In the genomic region with DNA sequence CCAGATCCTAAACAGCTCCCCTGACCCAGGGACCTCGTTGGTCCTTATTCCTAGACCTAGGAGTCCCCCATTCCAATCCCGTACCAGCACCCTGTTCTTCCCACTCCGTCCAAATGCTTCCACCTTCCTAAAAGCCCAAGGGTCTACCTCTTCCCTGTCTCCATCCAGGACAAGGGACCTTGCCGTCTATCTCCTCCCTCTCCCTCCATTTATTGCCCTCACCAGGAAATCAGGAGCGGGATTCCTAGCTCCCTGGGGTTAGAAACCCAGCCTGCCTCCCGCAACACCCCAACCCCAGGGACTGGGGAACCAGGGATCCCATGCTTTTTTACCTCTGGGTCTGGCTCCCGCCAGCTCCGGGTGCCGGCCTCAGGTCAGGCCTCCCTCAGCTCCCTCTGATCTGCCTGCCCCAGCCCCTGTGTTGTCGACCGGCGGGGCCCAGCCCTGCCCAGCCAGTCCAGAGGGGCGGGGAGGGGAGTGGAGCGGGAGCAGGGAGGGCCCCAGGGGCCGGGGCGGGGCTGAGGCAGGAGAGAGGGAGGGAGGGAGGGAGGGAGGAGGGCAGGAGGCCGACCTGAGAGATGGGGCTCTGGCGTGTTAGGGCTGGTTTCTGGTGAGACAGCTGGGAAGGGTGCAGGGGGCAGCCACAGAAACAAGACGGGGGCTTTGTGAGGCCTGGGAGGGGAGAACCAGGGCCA, we compare ENCODE assay signal across 8 cellular contexts. TPM values are rescaled to one million over a fixed set of nuclear protein-coding genes. Genes with fewer than 3 reads are reported as not detected.
DNase-seq lines count a peak whose midpoint lies in the region; ATAC-seq, FAIRE-seq and TF ChIP-seq lines count a peak whose summit lies in the region.

Gene B3GNT8, minus strand, starts transcription at position 423 of the 695 bp plus-strand sequence. CDS start 596 bp downstream, outside the sequence.

- TF ChIP-seq POLR2A in H54 (IDR thresholded peaks at IDR 0.05; ENCODE audit: low read depth, low read length) = no peak

- no peaks in the 10 kb centered on the region for H3K9me3 Mint-ChIP-seq in stimulated activated naive CD8-positive, alpha-beta T cell treated with anti-CD3 and anti-CD28 coated beads, Interleukin-15, amount 100 ng/mL, for 72 hours

- peak; percentile 58 for DNase-seq in G401 (ENCODE audit: low spot score)
- peak; percentile 55 for DNase-seq in NCI-H2107 (lab: John Stamatoyannopoulos, UW)
- peak; percentile 72 for DNase-seq in activated CD8-positive, alpha-beta memory T cell treated with anti-CD3 and anti-CD28 coated beads, Interleukin-2, amount 50 U/mL, for 48 hours
- peak; percentile 92 for DNase-seq in epithelial cell of esophagus (ENCODE audit: low read depth)
- DNase-seq in mucosa of gallbladder (ENCODE audit: low spot score) = peak; percentile 65
- DNase-seq in stimulated activated naive CD8-positive, alpha-beta T cell treated with anti-CD3 and anti-CD28 coated beads, Interleukin-15, amount 100 ng/mL, for 72 hours = peak; percentile 21 to 38
- DNase-seq in H54 (ENCODE audit: insufficient read length, low spot score) = no peak

- peaks cover 37% of the 10 kb centered on the region for H3K4me1 Mint-ChIP-seq in stimulated activated naive CD8-positive, alpha-beta T cell treated with anti-CD3 and anti-CD28 coated beads, Interleukin-15, amount 100 ng/mL, for 72 hours

- H3K4me3 Mint-ChIP-seq in stimulated activated naive CD8-positive, alpha-beta T cell treated with anti-CD3 and anti-CD28 coated beads, Interleukin-15, amount 100 ng/mL, for 72 hours = peak within 1 kb of the TSS; percentile 76 to 83

- ATAC-seq in stimulated activated naive CD8-positive, alpha-beta T cell treated with anti-CD3 and anti-CD28 coated beads, Interleukin-15, amount 100 ng/mL, for 72 hours = peak; percentile 75
- ATAC-seq in HG03108 (IDR thresholded peaks at IDR 0.05; ENCODE audit: unreplicated experiment) = no peak

- no peak for TF ChIP-seq CTCF in epithelial cell of esophagus (IDR thresholded peaks at IDR 0.05; ENCODE audit: insufficient read depth, low read depth, low read length, missing control alignments)

- H3K27ac Mint-ChIP-seq in stimulated activated naive CD8-positive, alpha-beta T cell treated with anti-CD3 and anti-CD28 coated beads, Interleukin-15, amount 100 ng/mL, for 72 hours = peak within 1 kb of the TSS; percentile 79 to 98

- in situ Hi-C loops in G401 (cut with HindIII; ENCODE audit: low sequenced_read_pairs) = no loop called here

- H3K27me3 Mint-ChIP-seq in stimulated activated naive CD8-positive, alpha-beta T cell treated with anti-CD3 and anti-CD28 coated beads, Interleukin-15, amount 100 ng/mL, for 72 hours = no peaks in the 10 kb centered on the region

- peak within 1 kb of the TSS; percentile 62 for H3K4me3 ChIP-seq in epithelial cell of esophagus (ENCODE audit: low read length)

- FAIRE-seq in H54 (lab: Jason Lieb, UNC) = no peak

RNA-seq across cellular contexts. Expression of gene B3GNT8, which starts in this region (rescaled TPM):
- not detected in 2 replicates for total RNA-seq in G401 (2014; rRNA removed; shearing (Covaris generic))
- total RNA-seq in mucosa of gallbladder = 2.4 TPM

Comparison
In these comparisons a context has a peak if more than half of its experiments do, and no peak if none do; other contexts are left out.
1. Peak in DNase-seq in G401; RNA of the gene not detected or under 1 TPM.